1 cellular context compared by ENCODE assay signal in genomic region chr17:3802461-3803307, GRCh38.
TF ChIP-seq lines count a peak whose summit lies in the region.

No MANE protein-coding gene starts in this region.

TF ChIP-seq in HepG2, 621 proteins besides CTCF, POLR2A, EP300 and RAD21 (continued from another document and continues in another):
- TF ChIP-seq, protein P1, sequence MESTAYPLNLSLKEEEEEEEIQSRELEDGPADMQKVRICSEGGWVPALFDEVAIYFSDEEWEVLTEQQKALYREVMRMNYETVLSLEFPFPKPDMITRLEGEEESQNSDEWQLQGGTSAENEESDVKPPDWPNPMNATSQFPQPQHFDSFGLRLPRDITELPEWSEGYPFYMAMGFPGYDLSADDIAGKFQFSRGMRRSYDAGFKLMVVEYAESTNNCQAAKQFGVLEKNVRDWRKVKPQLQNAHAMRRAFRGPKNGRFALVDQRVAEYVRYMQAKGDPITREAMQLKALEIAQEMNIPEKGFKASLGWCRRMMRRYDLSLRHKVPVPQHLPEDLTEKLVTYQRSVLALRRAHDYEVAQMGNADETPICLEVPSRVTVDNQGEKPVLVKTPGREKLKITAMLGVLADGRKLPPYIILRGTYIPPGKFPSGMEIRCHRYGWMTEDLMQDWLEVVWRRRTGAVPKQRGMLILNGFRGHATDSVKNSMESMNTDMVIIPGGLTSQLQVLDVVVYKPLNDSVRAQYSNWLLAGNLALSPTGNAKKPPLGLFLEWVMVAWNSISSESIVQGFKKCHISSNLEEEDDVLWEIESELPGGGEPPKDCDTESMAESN (CRISPR knock-in tag; conservative IDR thresholded peaks at IDR 0.05): peak; percentile 54; the same call in 1 of the 2 replicates
- TF ChIP-seq ZBTB42 (CRISPR knock-in tag; IDR thresholded peaks at IDR 0.05) (no peak), ZBTB7A (CRISPR knock-in tag; IDR thresholded peaks at IDR 0.05) (peak; percentile 99; the same call in 1 of the 2 replicates), ZNF7 (CRISPR knock-in tag; IDR thresholded peaks at IDR 0.05) (no peak), ISX (CRISPR knock-in tag; conservative IDR thresholded peaks at IDR 0.05) (no peak), TBP (CRISPR knock-in tag; IDR thresholded peaks at IDR 0.05) (no peak), PHF20 (CRISPR knock-in tag; IDR thresholded peaks at IDR 0.05) (0 out of 2 replicates have a peak, but pooled peaks have one; percentile 40), SSRP1 (CRISPR knock-in tag; IDR thresholded peaks at IDR 0.05) (peak; percentile 81), ZNF691 (CRISPR knock-in tag; IDR thresholded peaks at IDR 0.05; ENCODE audit: borderline replicate concordance, low read depth) (0 out of 2 replicates have a peak, but pooled peaks have one; percentile 44), RFX1 (IDR thresholded peaks at IDR 0.05) (no peak), CC2D1A (CRISPR knock-in tag; IDR thresholded peaks at IDR 0.05) (no peak), GATAD2A (CRISPR knock-in tag; IDR thresholded peaks at IDR 0.05) (peak; percentile 98), ZFP36L1 (CRISPR knock-in tag; IDR thresholded peaks at IDR 0.05) (no peak), ZNF720 (CRISPR knock-in tag; IDR thresholded peaks at IDR 0.05) (no peak), ZNF549 (CRISPR knock-in tag; IDR thresholded peaks at IDR 0.05) (no peak), ZNF713 (CRISPR knock-in tag; IDR thresholded peaks at IDR 0.05) (no peak), ZNF605 (CRISPR knock-in tag; IDR thresholded peaks at IDR 0.05) (peak; percentile 98), FOXO1 (CRISPR knock-in tag; IDR thresholded peaks at IDR 0.05) (peak; percentile 98), ARID4A (CRISPR knock-in tag; IDR thresholded peaks at IDR 0.05; ENCODE audit: borderline replicate concordance) (peak; percentile 75; the same call in 1 of the 2 replicates), MTF2 (CRISPR knock-in tag; IDR thresholded peaks at IDR 0.05; ENCODE audit: borderline replicate concordance) (no peak), CBX5 (CRISPR knock-in tag; IDR thresholded peaks at IDR 0.05; ENCODE audit: borderline replicate concordance) (peak; percentile 92; the same call in 1 of the 2 replicates), HINFP (CRISPR knock-in tag; IDR thresholded peaks at IDR 0.05; ENCODE audit: low read depth) (no peak; the same call in 1 of the 2 replicates), PBX3 (CRISPR knock-in tag; IDR thresholded peaks at IDR 0.05; ENCODE audit: borderline replicate concordance) (no peak), ZNF543 (CRISPR knock-in tag; IDR thresholded peaks at IDR 0.05) (no peak), ZNF777 (CRISPR knock-in tag; IDR thresholded peaks at IDR 0.05) (peak; percentile 58; the same call in 1 of the 2 replicates), SYNCRIP (IDR thresholded peaks at IDR 0.05; ENCODE audit: insufficient read depth, low read depth, low read length) (no peak), ZNF672 (CRISPR knock-in tag; IDR thresholded peaks at IDR 0.05) (no peak)
- TF ChIP-seq, protein P2, sequence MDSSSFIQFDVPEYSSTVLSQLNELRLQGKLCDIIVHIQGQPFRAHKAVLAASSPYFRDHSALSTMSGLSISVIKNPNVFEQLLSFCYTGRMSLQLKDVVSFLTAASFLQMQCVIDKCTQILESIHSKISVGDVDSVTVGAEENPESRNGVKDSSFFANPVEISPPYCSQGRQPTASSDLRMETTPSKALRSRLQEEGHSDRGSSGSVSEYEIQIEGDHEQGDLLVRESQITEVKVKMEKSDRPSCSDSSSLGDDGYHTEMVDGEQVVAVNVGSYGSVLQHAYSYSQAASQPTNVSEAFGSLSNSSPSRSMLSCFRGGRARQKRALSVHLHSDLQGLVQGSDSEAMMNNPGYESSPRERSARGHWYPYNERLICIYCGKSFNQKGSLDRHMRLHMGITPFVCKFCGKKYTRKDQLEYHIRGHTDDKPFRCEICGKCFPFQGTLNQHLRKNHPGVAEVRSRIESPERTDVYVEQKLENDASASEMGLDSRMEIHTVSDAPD (CRISPR knock-in tag; IDR thresholded peaks at IDR 0.05): peak; percentile 58; the same call in 1 of the 2 replicates
- TF ChIP-seq, protein P3, sequence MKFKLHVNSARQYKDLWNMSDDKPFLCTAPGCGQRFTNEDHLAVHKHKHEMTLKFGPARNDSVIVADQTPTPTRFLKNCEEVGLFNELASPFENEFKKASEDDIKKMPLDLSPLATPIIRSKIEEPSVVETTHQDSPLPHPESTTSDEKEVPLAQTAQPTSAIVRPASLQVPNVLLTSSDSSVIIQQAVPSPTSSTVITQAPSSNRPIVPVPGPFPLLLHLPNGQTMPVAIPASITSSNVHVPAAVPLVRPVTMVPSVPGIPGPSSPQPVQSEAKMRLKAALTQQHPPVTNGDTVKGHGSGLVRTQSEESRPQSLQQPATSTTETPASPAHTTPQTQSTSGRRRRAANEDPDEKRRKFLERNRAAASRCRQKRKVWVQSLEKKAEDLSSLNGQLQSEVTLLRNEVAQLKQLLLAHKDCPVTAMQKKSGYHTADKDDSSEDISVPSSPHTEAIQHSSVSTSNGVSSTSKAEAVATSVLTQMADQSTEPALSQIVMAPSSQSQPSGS (CRISPR knock-in tag; IDR thresholded peaks at IDR 0.05): peak; percentile 95
- TF ChIP-seq, protein P4, sequence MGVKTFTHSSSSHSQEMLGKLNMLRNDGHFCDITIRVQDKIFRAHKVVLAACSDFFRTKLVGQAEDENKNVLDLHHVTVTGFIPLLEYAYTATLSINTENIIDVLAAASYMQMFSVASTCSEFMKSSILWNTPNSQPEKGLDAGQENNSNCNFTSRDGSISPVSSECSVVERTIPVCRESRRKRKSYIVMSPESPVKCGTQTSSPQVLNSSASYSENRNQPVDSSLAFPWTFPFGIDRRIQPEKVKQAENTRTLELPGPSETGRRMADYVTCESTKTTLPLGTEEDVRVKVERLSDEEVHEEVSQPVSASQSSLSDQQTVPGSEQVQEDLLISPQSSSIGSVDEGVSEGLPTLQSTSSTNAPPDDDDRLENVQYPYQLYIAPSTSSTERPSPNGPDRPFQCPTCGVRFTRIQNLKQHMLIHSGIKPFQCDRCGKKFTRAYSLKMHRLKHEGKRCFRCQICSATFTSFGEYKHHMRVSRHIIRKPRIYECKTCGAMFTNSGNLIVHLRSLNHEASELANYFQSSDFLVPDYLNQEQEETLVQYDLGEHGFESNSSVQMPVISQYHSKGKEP (CRISPR knock-in tag; IDR thresholded peaks at IDR 0.05): no peak
- TF ChIP-seq, protein P5, sequence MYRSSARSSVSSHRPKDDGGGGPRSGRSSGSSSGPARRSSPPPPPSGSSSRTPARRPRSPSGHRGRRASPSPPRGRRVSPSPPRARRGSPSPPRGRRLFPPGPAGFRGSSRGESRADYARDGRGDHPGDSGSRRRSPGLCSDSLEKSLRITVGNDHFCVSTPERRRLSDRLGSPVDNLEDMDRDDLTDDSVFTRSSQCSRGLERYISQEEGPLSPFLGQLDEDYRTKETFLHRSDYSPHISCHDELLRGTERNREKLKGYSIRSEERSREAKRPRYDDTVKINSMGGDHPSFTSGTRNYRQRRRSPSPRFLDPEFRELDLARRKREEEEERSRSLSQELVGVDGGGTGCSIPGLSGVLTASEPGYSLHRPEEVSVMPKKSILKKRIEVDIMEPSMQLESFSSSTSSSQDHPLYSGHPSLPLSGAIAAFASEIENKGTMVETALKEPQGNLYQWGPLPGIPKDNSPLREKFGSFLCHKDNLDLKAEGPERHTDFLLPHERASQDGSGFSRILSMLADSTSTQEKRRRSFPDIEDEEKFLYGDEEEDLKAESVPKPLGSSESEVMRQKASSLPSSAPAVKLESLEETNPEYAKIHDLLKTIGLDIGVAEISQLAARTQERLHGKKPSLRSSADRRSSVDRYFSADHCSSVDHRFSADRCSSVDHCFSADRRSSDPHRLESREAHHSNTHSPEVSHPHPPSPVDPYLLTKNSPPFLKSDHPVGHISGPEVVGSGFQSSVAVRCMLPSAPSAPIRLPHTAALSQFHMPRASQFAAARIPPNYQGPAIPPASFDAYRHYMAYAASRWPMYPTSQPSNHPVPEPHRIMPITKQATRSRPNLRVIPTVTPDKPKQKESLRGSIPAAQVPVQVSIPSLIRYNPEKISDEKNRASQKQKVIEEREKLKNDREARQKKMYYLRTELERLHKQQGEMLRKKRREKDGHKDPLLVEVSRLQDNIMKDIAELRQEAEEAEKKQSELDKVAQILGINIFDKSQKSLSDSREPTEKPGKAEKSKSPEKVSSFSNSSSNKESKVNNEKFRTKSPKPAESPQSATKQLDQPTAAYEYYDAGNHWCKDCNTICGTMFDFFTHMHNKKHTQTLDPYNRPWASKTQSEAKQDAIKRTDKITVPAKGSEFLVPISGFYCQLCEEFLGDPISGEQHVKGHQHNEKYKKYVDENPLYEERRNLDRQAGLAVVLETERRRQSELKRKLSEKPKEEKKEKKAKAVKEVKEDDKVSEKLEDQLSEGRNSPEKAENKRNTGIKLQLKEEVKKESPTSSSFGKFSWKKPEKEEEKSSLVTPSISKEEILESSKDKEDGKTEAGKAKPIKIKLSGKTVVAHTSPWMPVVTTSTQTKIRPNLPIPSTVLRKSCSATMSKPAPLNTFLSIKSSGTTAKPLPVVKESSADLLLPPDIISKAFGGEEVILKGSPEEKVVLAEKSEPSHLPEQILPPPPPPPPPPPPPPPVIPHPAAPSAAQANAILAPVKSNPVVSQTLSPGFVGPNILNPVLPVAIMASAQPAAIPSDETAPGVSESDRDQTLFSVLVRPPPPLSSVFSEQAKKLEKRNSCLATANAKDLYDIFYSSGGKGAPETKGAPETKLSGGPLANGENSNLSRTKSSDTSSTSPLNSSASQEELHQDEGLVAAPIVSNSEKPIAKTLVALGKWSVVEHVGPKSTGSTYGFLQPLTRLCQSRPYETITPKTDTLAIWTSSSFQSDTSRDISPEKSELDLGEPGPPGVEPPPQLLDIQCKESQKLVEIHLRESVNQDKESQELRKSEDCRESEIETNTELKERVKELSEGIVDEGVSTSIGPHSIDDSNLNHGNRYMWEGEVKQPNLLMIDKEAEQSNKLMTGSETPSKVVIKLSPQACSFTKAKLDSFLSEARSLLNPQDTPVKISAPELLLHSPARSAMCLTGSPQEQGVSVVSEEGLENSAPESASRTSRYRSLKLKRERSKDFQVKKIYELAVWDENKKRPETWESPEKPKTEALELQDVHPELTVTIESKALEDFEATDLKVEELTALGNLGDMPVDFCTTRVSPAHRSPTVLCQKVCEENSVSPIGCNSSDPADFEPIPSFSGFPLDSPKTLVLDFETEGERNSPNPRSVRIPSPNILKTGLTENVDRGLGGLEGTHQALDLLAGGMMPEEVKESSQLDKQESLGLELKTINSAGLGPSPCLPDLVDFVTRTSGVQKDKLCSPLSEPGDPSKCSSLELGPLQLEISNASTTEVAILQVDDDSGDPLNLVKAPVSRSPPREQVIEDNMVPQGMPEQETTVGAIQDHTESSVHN (CRISPR knock-in tag; IDR thresholded peaks at IDR 0.05): no peak; the same call in 1 of the 2 replicates
- TF ChIP-seq, protein P6, sequence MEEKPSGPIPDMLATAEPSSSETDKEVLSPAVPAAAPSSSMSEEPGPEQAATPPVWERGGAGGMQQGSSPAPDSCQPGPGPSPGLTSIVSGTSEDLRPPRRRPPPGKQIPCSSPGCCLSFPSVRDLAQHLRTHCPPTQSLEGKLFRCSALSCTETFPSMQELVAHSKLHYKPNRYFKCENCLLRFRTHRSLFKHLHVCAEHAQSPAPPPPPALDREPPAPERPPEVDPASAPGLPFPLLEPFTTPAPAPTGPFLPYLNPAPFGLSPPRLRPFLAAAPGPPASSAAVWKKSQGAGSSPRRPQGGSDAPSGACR (CRISPR knock-in tag; IDR thresholded peaks at IDR 0.05): peak; percentile 79; the same call in 1 of the 2 replicates
